In the genomic region with DNA sequence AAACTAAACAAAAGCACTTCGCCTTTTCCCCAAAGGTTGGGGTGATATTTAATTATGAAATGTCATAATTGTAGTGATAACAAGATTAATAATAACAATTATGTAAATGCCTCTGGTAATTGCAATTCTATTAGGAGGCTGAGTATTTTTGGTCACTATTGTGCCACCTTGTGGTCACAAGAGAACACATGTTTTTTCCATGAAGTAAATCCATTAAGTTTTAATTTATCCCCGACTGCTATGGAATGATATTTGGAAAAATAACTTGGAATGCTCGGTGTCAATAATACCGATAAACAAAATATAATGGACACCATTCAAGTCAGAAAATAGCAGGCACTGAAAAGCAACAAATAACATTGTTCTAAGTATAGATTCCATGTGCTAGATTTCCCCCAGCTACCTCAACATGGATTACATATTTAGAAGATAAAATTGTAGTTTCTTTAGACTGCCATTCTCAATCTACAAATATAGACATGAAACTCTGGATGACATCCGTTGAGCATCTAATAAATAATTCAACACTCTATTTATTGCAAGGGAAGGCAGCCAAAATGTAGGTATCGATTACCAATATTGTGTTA, we compare ENCODE assay signal across 7 cellular contexts. TPM values are rescaled to one million over a fixed set of nuclear protein-coding genes. Genes with fewer than 3 reads are reported as not detected.
DNase-seq lines count a peak whose midpoint lies in the region; TF ChIP-seq lines count a peak whose summit lies in the region.

No MANE protein-coding gene starts in this region.

- DNase-seq in ELR (ENCODE audit: low read depth) (peak; percentile 63), LNCaP clone FGC (ENCODE audit: low read depth) (no peak), colonic mucosa (no peak), osteocyte (ENCODE audit: extremely low spot score, unreplicated experiment) (no peak), HPDE6-E6E7 (ENCODE audit: extremely low spot score) (no peak)
- no peak for DNase-seq in effector memory CD4-positive, alpha-beta T cell
- no peak for DNase-seq in stimulated activated CD4-positive, alpha-beta T cell treated with anti-CD3 and anti-CD28 coated beads, Interleukin-4, amount 100 ng/mL, for 1 hour

- peaks cover 3% of the 10 kb centered on the region for H3K27me3 Mint-ChIP-seq in osteocyte (ENCODE audit: unreplicated experiment)

- H3K4me3 ChIP-seq in LNCaP clone FGC (ENCODE audit: low read depth, low read length) (no peak overlapping the region), colonic mucosa (no peak overlapping the region)
- no peak overlapping the region for H3K4me3 ChIP-seq in effector memory CD4-positive, alpha-beta T cell (ENCODE audit: insufficient read depth, low read depth, low read length, poor library complexity, severe bottlenecking)

- no peak overlapping the region for H3K9ac ChIP-seq in colonic mucosa (ENCODE audit: low read depth in 2 of 2, low read length in 2 of 2)

- intact Hi-C loops in colonic mucosa (cut with DNase I), result loop anchor here (10.0 kb wide), 1 partner anchor 570 kb away; no protein-coding TSS in a partner anchor

- no peaks in the 10 kb centered on the region for H3K4me1 ChIP-seq in colonic mucosa
- H3K4me1 ChIP-seq in effector memory CD4-positive, alpha-beta T cell (ENCODE audit: control insufficient read depth, insufficient read depth, low read length, poor library complexity, severe bottlenecking), result no peaks in the 10 kb centered on the region

- peak; percentile 62 for TF ChIP-seq CTCF in LNCaP clone FGC (IDR thresholded peaks at IDR 0.05; ENCODE audit: control insufficient read depth, extremely low read depth, insufficient read depth)
- peak; percentile 61 for TF ChIP-seq CTCF in colonic mucosa (IDR thresholded peaks at IDR 0.05)
- TF ChIP-seq CTCF in osteocyte (IDR thresholded peaks at IDR 0.05), result peak; percentile 81

- H3K27ac Mint-ChIP-seq in osteocyte (ENCODE audit: unreplicated experiment), result no peak overlapping the region

- no peak overlapping the region for H3K4me3 Mint-ChIP-seq in osteocyte (ENCODE audit: unreplicated experiment)

- no peak overlapping the region for H3K27ac ChIP-seq in colonic mucosa
- H3K27ac ChIP-seq in effector memory CD4-positive, alpha-beta T cell (ENCODE audit: insufficient read depth, low read length, poor library complexity, severe bottlenecking), result no peak overlapping the region

- no peaks in the 10 kb centered on the region for H3K27me3 ChIP-seq in colonic mucosa
- H3K27me3 ChIP-seq in effector memory CD4-positive, alpha-beta T cell (replicated peaks; ENCODE audit: control insufficient read depth, insufficient read depth, low read length, poor library complexity, severe bottlenecking), result no peaks in the 10 kb centered on the region

- H3K9me3 ChIP-seq in colonic mucosa, result no peaks in the 10 kb centered on the region
- no peaks in the 10 kb centered on the region for H3K9me3 ChIP-seq in effector memory CD4-positive, alpha-beta T cell (ENCODE audit: control insufficient read depth, low read length)

- no peaks in the 10 kb centered on the region for H3K36me3 ChIP-seq in colonic mucosa
- H3K36me3 ChIP-seq in effector memory CD4-positive, alpha-beta T cell (ENCODE audit: control insufficient read depth, insufficient read depth, low read length), result no peaks in the 10 kb centered on the region

- peaks cover 1% of the 10 kb centered on the region for H3K4me1 Mint-ChIP-seq in osteocyte (ENCODE audit: unreplicated experiment)

- no peaks in the 10 kb centered on the region for H3K36me3 Mint-ChIP-seq in osteocyte (ENCODE audit: unreplicated experiment)

- H3K9me3 Mint-ChIP-seq in osteocyte (ENCODE audit: unreplicated experiment), result no peaks in the 10 kb centered on the region

RNA-seq across cellular contexts. Expression of a gene that starts 25.0 kb away (rescaled TPM):
- total RNA-seq in colonic mucosa (10 to 100 TPM in 1 of 2 donors, 1 to 10 TPM in 1; 7.4 to 18.2 TPM), osteocyte (not detected in 2 replicates)
